1 cellular context compared by ENCODE assay signal in genomic region chr5:36950586-36951457, GRCh38.
TF ChIP-seq lines count a peak whose summit lies in the region.

No MANE protein-coding gene starts in this region.

TF ChIP-seq in SK-N-SH, 30 proteins besides CTCF, POLR2A, EP300 and RAD21 (continued from another document):
- TF ChIP-seq USF1 (IDR thresholded peaks at IDR 0.05; ENCODE audit: borderline replicate concordance, low read depth) (no peak), RFX5 (IDR thresholded peaks at IDR 0.05; ENCODE audit: low read length) (no peak), MXI1 (IDR thresholded peaks at IDR 0.05; ENCODE audit: low read depth, low read length) (no peak), TCF12 (IDR thresholded peaks at IDR 0.05) (peak; percentile 52), SMC3 (IDR thresholded peaks at IDR 0.05; ENCODE audit: low read depth, low read length) (no peak), NFIC (IDR thresholded peaks at IDR 0.05; ENCODE audit: borderline replicate concordance) (peak; percentile 39; the same call in 1 of the 2 replicates), EZH2phosphoT487 (IDR thresholded peaks at IDR 0.05; ENCODE audit: borderline replicate concordance, low read depth) (no peak), TEAD4 (IDR thresholded peaks at IDR 0.05; ENCODE audit: borderline replicate concordance, insufficient read depth) (0 out of 2 replicates have a peak, but pooled peaks have one; percentile 28), RXRA (IDR thresholded peaks at IDR 0.05; ENCODE audit: borderline replicate concordance, low read depth) (no peak), GABPA (IDR thresholded peaks at IDR 0.05; ENCODE audit: low read depth) (no peak), NRF1 (IDR thresholded peaks at IDR 0.05; ENCODE audit: low read depth, low read length) (no peak), SIN3A (IDR thresholded peaks at IDR 0.05; ENCODE audit: borderline replicate concordance, low read depth, low read length) (no peak), IRF3 (IDR thresholded peaks at IDR 0.05; ENCODE audit: low read depth, low read length) (no peak)
- TF ChIP-seq, protein P1, sequence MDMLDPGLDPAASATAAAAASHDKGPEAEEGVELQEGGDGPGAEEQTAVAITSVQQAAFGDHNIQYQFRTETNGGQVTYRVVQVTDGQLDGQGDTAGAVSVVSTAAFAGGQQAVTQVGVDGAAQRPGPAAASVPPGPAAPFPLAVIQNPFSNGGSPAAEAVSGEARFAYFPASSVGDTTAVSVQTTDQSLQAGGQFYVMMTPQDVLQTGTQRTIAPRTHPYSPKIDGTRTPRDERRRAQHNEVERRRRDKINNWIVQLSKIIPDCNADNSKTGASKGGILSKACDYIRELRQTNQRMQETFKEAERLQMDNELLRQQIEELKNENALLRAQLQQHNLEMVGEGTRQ (IDR thresholded peaks at IDR 0.05; ENCODE audit: borderline replicate concordance, low read depth, low read length), result no peak
- TF ChIP-seq, protein P2, sequence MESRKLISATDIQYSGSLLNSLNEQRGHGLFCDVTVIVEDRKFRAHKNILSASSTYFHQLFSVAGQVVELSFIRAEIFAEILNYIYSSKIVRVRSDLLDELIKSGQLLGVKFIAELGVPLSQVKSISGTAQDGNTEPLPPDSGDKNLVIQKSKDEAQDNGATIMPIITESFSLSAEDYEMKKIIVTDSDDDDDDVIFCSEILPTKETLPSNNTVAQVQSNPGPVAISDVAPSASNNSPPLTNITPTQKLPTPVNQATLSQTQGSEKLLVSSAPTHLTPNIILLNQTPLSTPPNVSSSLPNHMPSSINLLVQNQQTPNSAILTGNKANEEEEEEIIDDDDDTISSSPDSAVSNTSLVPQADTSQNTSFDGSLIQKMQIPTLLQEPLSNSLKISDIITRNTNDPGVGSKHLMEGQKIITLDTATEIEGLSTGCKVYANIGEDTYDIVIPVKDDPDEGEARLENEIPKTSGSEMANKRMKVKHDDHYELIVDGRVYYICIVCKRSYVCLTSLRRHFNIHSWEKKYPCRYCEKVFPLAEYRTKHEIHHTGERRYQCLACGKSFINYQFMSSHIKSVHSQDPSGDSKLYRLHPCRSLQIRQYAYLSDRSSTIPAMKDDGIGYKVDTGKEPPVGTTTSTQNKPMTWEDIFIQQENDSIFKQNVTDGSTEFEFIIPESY (IDR thresholded peaks at IDR 0.05; ENCODE audit: borderline replicate concordance, low read depth), result no peak
